In genomic region chr5:9782806-9783560, GRCh38 we compare ENCODE assay signal across 1 cellular context.
TF ChIP-seq lines count a peak whose summit lies in the region.

No MANE protein-coding gene starts in this region.

TF ChIP-seq in WTC11, 78 proteins besides CTCF, POLR2A, EP300 and RAD21 (continued from another document):
- TF ChIP-seq AR (CRISPR knock-in tag; IDR thresholded peaks at IDR 0.05) (no peak), NR3C1 (CRISPR knock-in tag; conservative IDR thresholded peaks at IDR 0.05; ENCODE audit: low read depth) (no peak), ZSCAN18 (CRISPR knock-in tag; IDR thresholded peaks at IDR 0.05) (no peak), SP1 (CRISPR knock-in tag; conservative IDR thresholded peaks at IDR 0.05) (no peak), HMGA2 (CRISPR knock-in tag; IDR thresholded peaks at IDR 0.05) (no peak), SMAD3 (CRISPR knock-in tag; IDR thresholded peaks at IDR 0.05; ENCODE audit: borderline replicate concordance) (no peak), ATF3 (CRISPR knock-in tag; conservative IDR thresholded peaks at IDR 0.05) (no peak), IRF2 (CRISPR knock-in tag; IDR thresholded peaks at IDR 0.05; ENCODE audit: borderline replicate concordance, low read depth) (no peak), MXD4 (CRISPR knock-in tag; IDR thresholded peaks at IDR 0.05; ENCODE audit: borderline replicate concordance) (no peak), SOX15 (CRISPR knock-in tag; IDR thresholded peaks at IDR 0.05) (no peak)
